28 cellular contexts compared by ENCODE assay signal in the genomic region with DNA sequence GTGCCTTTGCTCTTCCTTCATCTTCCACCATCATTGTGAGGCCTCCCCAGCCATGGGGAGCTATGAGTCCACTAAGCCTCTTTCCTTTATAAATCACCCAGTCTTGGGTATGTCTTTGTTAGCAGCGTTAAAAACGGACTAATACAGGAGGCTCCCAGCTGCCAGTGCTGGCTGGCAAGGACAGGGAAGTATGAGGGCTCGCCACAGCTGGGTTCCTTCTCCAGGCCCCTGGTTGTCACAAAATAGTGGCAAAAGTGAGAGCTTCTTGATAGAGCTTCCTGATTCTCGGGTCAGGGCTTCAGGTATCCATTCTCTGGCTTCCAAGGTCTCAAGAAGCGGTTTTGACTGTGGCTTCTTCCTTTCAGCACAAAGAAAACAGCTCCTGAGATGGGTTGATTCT.
"Had no signal": no experiment of that assay in that cellular context is flagged by ENCODE, and none has a peak within 500 bp of the region (broad histone marks: within the 10 kb centered on the region; RNA-seq: fewer than 3 reads in every experiment).

No MANE protein-coding gene starts in this region.

- H3K9me3 Mint-ChIP-seq: activated naive CD4-positive, alpha-beta T cell treated with anti-CD3 and anti-CD28 coated beads, Interleukin-2, amount 50 U/mL, for 24 hours; activated T-cell treated with anti-CD3 and anti-CD28 coated beads, Interleukin-2, amount 50 U/mL, for 24 hours; nephron; stimulated activated memory B cell treated with anti-CD40 and anti-IgM and Interleukin-4, amounts not matched to agents 10 μg/mL and 1 μg/mL and 100 μg/mL, for 72 hours had no signal

- H3K27ac Mint-ChIP-seq: activated naive CD4-positive, alpha-beta T cell treated with anti-CD3 and anti-CD28 coated beads, Interleukin-2, amount 50 U/mL, for 24 hours; stimulated activated memory B cell treated with anti-CD40 and anti-IgM and Interleukin-4, amounts not matched to agents 10 μg/mL and 1 μg/mL and 100 μg/mL, for 72 hours; stimulated activated naive CD8-positive, alpha-beta T cell treated with anti-CD3 and anti-CD28 coated beads, Interleukin-15, amount 100 ng/mL, for 72 hours; T-helper 2 cell treated with Interferon-gamma antibody and Interleukin-4, amounts not matched to agents 5 μg/mL and 100 μg/mL, for 36 hours had no signal

- H3K27ac ChIP-seq: esophagus muscularis mucosa, heart right ventricle, pancreas, psoas muscle, sigmoid colon, upper lobe of left lung had no signal

- H3K36me3 ChIP-seq: heart right ventricle, left lung, pancreas, sigmoid colon, upper lobe of left lung had no signal

- H3K4me3 ChIP-seq: esophagus muscularis mucosa, heart right ventricle, left lung, lung, pancreas, psoas muscle, sigmoid colon, upper lobe of left lung had no signal

- ATAC-seq: heart right ventricle; left lung; pancreas; psoas muscle; stimulated activated memory B cell treated with anti-CD40 and anti-IgM and Interleukin-4, amounts not matched to agents 10 μg/mL and 1 μg/mL and 100 μg/mL, for 72 hours; T-cell had no signal

- H3K27me3 ChIP-seq: esophagus muscularis mucosa, heart right ventricle, left lung, pancreas, sigmoid colon, upper lobe of left lung had no signal

- H3K9me3 ChIP-seq: esophagus muscularis mucosa, heart right ventricle, left lung, pancreas, psoas muscle, sigmoid colon, upper lobe of left lung had no signal

- H3K27me3 Mint-ChIP-seq: activated naive CD4-positive, alpha-beta T cell treated with anti-CD3 and anti-CD28 coated beads, Interleukin-2, amount 50 U/mL, for 24 hours; activated naive CD8-positive, alpha-beta T cell treated with anti-CD3 and anti-CD28 coated beads, Interleukin-2, amount 50 U/mL, for 24 hours; activated T-cell treated with anti-CD3 and anti-CD28 coated beads, Interleukin-2, amount 50 U/mL, for 24 hours; stimulated activated memory B cell treated with anti-CD40 and anti-IgM and Interleukin-4, amounts not matched to agents 10 μg/mL and 1 μg/mL and 100 μg/mL, for 72 hours; stimulated activated naive CD8-positive, alpha-beta T cell treated with anti-CD3 and anti-CD28 coated beads, Interleukin-15, amount 100 ng/mL, for 72 hours; T-cell had no signal

- DNase-seq: activated CD4-positive, alpha-beta T cell treated with anti-CD3 and anti-CD28 coated beads for 4 hours; activated CD4-positive, CD25-positive, alpha-beta regulatory T cell; activated CD8-positive, alpha-beta memory T cell treated with anti-CD3 and anti-CD28 coated beads, Interleukin-2, amount 50 U/mL, for 48 hours; activated gamma-delta T cell treated with Interleukin-2 at 50 U/mL for 16 hours; activated T-cell treated with anti-CD3 and anti-CD28 coated beads, Interleukin-2, amount 50 U/mL, for 24 hours; amygdala; caudate nucleus; foreskin melanocyte; heart right ventricle; kidney glomerular epithelial cell; left lung; mesendoderm; nucleus accumbens; pancreas; psoas muscle; sigmoid colon; small intestine; substantia nigra; T-cell; upper lobe of left lung had no signal

- H3K4me3 Mint-ChIP-seq: activated naive CD4-positive, alpha-beta T cell treated with anti-CD3 and anti-CD28 coated beads, Interleukin-2, amount 50 U/mL, for 24 hours; activated T-cell treated with anti-CD3 and anti-CD28 coated beads, Interleukin-2, amount 50 U/mL, for 24 hours; nephron; stimulated activated memory B cell treated with anti-CD40 and anti-IgM and Interleukin-4, amounts not matched to agents 10 μg/mL and 1 μg/mL and 100 μg/mL, for 72 hours; T-cell; T-helper 2 cell treated with Interferon-gamma antibody and Interleukin-4, amounts not matched to agents 5 μg/mL and 100 μg/mL, for 36 hours had no signal
